Comparison of ENCODE assay signal across 1 cellular context in the genomic region with DNA sequence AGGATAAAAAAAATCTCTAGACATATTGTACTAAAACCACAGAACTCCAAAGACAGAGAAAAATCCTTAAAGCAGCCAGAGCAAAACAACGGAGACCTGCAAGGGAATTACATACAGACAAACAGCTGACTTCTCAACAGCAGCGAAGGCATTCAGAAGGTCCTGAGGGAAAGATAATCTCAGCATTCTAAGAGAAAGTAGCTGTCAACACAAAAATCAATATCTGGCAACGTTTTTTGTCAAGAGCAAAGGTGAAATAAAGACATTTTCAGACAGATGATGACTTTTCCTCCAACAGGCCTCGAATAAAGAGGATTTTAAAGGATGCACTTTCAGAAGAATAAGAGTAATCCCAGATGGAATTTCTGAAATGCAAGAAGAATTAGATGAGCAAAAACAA.
TF ChIP-seq lines count a peak whose summit lies in the region.

No MANE protein-coding gene starts in this region.

TF ChIP-seq in HepG2, 621 proteins besides CTCF, POLR2A, EP300 and RAD21 (continued from another document and continues in another):
- TF ChIP-seq, protein P1, sequence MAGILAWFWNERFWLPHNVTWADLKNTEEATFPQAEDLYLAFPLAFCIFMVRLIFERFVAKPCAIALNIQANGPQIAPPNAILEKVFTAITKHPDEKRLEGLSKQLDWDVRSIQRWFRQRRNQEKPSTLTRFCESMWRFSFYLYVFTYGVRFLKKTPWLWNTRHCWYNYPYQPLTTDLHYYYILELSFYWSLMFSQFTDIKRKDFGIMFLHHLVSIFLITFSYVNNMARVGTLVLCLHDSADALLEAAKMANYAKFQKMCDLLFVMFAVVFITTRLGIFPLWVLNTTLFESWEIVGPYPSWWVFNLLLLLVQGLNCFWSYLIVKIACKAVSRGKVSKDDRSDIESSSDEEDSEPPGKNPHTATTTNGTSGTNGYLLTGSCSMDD (CRISPR knock-in tag; IDR thresholded peaks at IDR 0.05) = no peak
- TF ChIP-seq ZNF75D (CRISPR knock-in tag; IDR thresholded peaks at IDR 0.05; ENCODE audit: borderline replicate concordance) (no peak), KLF12 (CRISPR knock-in tag; IDR thresholded peaks at IDR 0.05; ENCODE audit: borderline replicate concordance) (no peak), ZFP90 (CRISPR knock-in tag; IDR thresholded peaks at IDR 0.05; ENCODE audit: borderline replicate concordance) (no peak), ATAD3A (CRISPR knock-in tag; IDR thresholded peaks at IDR 0.05) (no peak), ZSCAN12 (CRISPR knock-in tag; IDR thresholded peaks at IDR 0.05) (no peak), ZNF720 (CRISPR knock-in tag; IDR thresholded peaks at IDR 0.05) (no peak), AGO2 (optimal IDR thresholded peaks at IDR 0.05; ENCODE audit: low read depth, low read length) (no peak), CREB1 (IDR thresholded peaks at IDR 0.05) (no peak), CREB1 (CRISPR knock-in tag; IDR thresholded peaks at IDR 0.05) (peak; percentile 57), NCOA1 (CRISPR knock-in tag; IDR thresholded peaks at IDR 0.05) (no peak), MBNL3 (CRISPR knock-in tag; conservative IDR thresholded peaks at IDR 0.05) (no peak), PHB2 (IDR thresholded peaks at IDR 0.05; ENCODE audit: partially characterized antibody) (no peak), GFI1 (CRISPR knock-in tag; IDR thresholded peaks at IDR 0.05; ENCODE audit: borderline replicate concordance) (peak; percentile 82), SIX1 (CRISPR knock-in tag; IDR thresholded peaks at IDR 0.05; ENCODE audit: borderline replicate concordance) (0 out of 2 replicates have a peak, but pooled peaks have one; percentile 44), ZNF44 (CRISPR knock-in tag; IDR thresholded peaks at IDR 0.05) (no peak), HDAC1 (CRISPR knock-in tag; IDR thresholded peaks at IDR 0.05) (peak; percentile 45; the same call in 1 of the 2 replicates), PTBP1 (IDR thresholded peaks at IDR 0.05; ENCODE audit: low read depth, low read length, poor library complexity, severe bottlenecking) (no peak), TBX3 (IDR thresholded peaks at IDR 0.05; ENCODE audit: borderline replicate concordance) (no peak), IRF2 (CRISPR knock-in tag; IDR thresholded peaks at IDR 0.05) (no peak), REPIN1 (CRISPR knock-in tag; IDR thresholded peaks at IDR 0.05; ENCODE audit: borderline replicate concordance, low read depth) (peak; percentile 51; the same call in 1 of the 2 replicates), TARDBP (CRISPR knock-in tag; IDR thresholded peaks at IDR 0.05) (0 out of 2 replicates have a peak, but pooled peaks have one; percentile 40), ZMAT3 (CRISPR knock-in tag; conservative IDR thresholded peaks at IDR 0.05) (no peak), TCF12 (IDR thresholded peaks at IDR 0.05) (no peak), TCF12 (CRISPR knock-in tag; IDR thresholded peaks at IDR 0.05) (no peak), XRCC5 (optimal IDR thresholded peaks at IDR 0.05; ENCODE audit: low read length) (no peak), NR2F1 (CRISPR knock-in tag; IDR thresholded peaks at IDR 0.05) (no peak), ADNP (CRISPR knock-in tag; IDR thresholded peaks at IDR 0.05) (no peak), PAX8 (CRISPR knock-in tag; IDR thresholded peaks at IDR 0.05; ENCODE audit: borderline replicate concordance) (no peak), PRPF4 (IDR thresholded peaks at IDR 0.05; ENCODE audit: low read depth, low read length, poor library complexity, severe bottlenecking) (no peak), TBX2 (CRISPR knock-in tag; IDR thresholded peaks at IDR 0.05; ENCODE audit: borderline replicate concordance) (no peak), ZNF256 (CRISPR knock-in tag; conservative IDR thresholded peaks at IDR 0.05) (no peak), RARA (CRISPR knock-in tag; IDR thresholded peaks at IDR 0.05) (peak; percentile 45; the same call in 1 of the 2 replicates), RXRA (CRISPR knock-in tag; IDR thresholded peaks at IDR 0.05) (no peak), ZNF205 (CRISPR knock-in tag; IDR thresholded peaks at IDR 0.05) (0 out of 2 replicates have a peak, but pooled peaks have one; percentile 34), SYNCRIP (IDR thresholded peaks at IDR 0.05; ENCODE audit: insufficient read depth, low read depth, low read length) (no peak), SSRP1 (CRISPR knock-in tag; IDR thresholded peaks at IDR 0.05) (no peak), GATAD2A (CRISPR knock-in tag; IDR thresholded peaks at IDR 0.05) (peak; percentile 94), ZNF12 (CRISPR knock-in tag; IDR thresholded peaks at IDR 0.05) (no peak), U2AF2 (IDR thresholded peaks at IDR 0.05; ENCODE audit: low read depth, low read length) (no peak), GABPA (IDR thresholded peaks at IDR 0.05; ENCODE audit: low read depth, low read length) (no peak), GABPA (CRISPR knock-in tag; IDR thresholded peaks at IDR 0.05; ENCODE audit: low read depth) (no peak), ZC3H4 (CRISPR knock-in tag; IDR thresholded peaks at IDR 0.05; ENCODE audit: borderline replicate concordance) (no peak), ZFYVE20 (CRISPR knock-in tag; IDR thresholded peaks at IDR 0.05; ENCODE audit: borderline replicate concordance, low read depth) (no peak), ZKSCAN8 (CRISPR knock-in tag; IDR thresholded peaks at IDR 0.05; ENCODE audit: borderline replicate concordance) (peak; percentile 66; the same call in 1 of the 2 replicates), MEIS2 (CRISPR knock-in tag; IDR thresholded peaks at IDR 0.05) (no peak), ZNF629 (CRISPR knock-in tag; conservative IDR thresholded peaks at IDR 0.05) (no peak), ZBTB20 (CRISPR knock-in tag; IDR thresholded peaks at IDR 0.05; ENCODE audit: borderline replicate concordance, low read depth) (no peak), ZNF101 (CRISPR knock-in tag; IDR thresholded peaks at IDR 0.05; ENCODE audit: borderline replicate concordance, low read depth) (no peak), CBFB (CRISPR knock-in tag; IDR thresholded peaks at IDR 0.05) (no peak), KDM2A (CRISPR knock-in tag; IDR thresholded peaks at IDR 0.05; ENCODE audit: borderline replicate concordance, low read depth) (no peak), RXRB (CRISPR knock-in tag; IDR thresholded peaks at IDR 0.05; ENCODE audit: borderline replicate concordance) (peak; percentile 77)
- TF ChIP-seq, protein P2, sequence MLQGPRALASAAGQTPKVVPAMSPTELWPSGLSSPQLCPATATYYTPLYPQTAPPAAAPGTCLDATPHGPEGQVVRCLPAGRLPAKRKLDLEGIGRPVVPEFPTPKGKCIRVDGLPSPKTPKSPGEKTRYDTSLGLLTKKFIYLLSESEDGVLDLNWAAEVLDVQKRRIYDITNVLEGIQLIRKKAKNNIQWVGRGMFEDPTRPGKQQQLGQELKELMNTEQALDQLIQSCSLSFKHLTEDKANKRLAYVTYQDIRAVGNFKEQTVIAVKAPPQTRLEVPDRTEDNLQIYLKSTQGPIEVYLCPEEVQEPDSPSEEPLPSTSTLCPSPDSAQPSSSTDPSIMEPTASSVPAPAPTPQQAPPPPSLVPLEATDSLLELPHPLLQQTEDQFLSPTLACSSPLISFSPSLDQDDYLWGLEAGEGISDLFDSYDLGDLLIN (CRISPR knock-in tag; IDR thresholded peaks at IDR 0.05; ENCODE audit: borderline replicate concordance) = no peak
- TF ChIP-seq, protein P3, sequence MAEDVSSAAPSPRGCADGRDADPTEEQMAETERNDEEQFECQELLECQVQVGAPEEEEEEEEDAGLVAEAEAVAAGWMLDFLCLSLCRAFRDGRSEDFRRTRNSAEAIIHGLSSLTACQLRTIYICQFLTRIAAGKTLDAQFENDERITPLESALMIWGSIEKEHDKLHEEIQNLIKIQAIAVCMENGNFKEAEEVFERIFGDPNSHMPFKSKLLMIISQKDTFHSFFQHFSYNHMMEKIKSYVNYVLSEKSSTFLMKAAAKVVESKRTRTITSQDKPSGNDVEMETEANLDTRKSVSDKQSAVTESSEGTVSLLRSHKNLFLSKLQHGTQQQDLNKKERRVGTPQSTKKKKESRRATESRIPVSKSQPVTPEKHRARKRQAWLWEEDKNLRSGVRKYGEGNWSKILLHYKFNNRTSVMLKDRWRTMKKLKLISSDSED (CRISPR knock-in tag; IDR thresholded peaks at IDR 0.05) = no peak
- TF ChIP-seq, protein P4, sequence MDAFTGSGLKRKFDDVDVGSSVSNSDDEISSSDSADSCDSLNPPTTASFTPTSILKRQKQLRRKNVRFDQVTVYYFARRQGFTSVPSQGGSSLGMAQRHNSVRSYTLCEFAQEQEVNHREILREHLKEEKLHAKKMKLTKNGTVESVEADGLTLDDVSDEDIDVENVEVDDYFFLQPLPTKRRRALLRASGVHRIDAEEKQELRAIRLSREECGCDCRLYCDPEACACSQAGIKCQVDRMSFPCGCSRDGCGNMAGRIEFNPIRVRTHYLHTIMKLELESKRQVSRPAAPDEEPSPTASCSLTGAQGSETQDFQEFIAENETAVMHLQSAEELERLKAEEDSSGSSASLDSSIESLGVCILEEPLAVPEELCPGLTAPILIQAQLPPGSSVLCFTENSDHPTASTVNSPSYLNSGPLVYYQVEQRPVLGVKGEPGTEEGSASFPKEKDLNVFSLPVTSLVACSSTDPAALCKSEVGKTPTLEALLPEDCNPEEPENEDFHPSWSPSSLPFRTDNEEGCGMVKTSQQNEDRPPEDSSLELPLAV (CRISPR knock-in tag; conservative IDR thresholded peaks at IDR 0.05; ENCODE audit: low read depth) = no peak
- TF ChIP-seq, protein P5, sequence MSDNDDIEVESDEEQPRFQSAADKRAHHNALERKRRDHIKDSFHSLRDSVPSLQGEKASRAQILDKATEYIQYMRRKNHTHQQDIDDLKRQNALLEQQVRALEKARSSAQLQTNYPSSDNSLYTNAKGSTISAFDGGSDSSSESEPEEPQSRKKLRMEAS (IDR thresholded peaks at IDR 0.05) = peak; percentile 24; the same call in 1 of the 2 replicates
- TF ChIP-seq, protein P6, sequence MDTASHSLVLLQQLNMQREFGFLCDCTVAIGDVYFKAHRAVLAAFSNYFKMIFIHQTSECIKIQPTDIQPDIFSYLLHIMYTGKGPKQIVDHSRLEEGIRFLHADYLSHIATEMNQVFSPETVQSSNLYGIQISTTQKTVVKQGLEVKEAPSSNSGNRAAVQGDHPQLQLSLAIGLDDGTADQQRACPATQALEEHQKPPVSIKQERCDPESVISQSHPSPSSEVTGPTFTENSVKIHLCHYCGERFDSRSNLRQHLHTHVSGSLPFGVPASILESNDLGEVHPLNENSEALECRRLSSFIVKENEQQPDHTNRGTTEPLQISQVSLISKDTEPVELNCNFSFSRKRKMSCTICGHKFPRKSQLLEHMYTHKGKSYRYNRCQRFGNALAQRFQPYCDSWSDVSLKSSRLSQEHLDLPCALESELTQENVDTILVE (CRISPR knock-in tag; IDR thresholded peaks at IDR 0.05) = no peak
- TF ChIP-seq, protein P7, sequence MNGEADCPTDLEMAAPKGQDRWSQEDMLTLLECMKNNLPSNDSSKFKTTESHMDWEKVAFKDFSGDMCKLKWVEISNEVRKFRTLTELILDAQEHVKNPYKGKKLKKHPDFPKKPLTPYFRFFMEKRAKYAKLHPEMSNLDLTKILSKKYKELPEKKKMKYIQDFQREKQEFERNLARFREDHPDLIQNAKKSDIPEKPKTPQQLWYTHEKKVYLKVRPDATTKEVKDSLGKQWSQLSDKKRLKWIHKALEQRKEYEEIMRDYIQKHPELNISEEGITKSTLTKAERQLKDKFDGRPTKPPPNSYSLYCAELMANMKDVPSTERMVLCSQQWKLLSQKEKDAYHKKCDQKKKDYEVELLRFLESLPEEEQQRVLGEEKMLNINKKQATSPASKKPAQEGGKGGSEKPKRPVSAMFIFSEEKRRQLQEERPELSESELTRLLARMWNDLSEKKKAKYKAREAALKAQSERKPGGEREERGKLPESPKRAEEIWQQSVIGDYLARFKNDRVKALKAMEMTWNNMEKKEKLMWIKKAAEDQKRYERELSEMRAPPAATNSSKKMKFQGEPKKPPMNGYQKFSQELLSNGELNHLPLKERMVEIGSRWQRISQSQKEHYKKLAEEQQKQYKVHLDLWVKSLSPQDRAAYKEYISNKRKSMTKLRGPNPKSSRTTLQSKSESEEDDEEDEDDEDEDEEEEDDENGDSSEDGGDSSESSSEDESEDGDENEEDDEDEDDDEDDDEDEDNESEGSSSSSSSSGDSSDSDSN (CRISPR knock-in tag; IDR thresholded peaks at IDR 0.05) = no peak
- TF ChIP-seq, protein P8, sequence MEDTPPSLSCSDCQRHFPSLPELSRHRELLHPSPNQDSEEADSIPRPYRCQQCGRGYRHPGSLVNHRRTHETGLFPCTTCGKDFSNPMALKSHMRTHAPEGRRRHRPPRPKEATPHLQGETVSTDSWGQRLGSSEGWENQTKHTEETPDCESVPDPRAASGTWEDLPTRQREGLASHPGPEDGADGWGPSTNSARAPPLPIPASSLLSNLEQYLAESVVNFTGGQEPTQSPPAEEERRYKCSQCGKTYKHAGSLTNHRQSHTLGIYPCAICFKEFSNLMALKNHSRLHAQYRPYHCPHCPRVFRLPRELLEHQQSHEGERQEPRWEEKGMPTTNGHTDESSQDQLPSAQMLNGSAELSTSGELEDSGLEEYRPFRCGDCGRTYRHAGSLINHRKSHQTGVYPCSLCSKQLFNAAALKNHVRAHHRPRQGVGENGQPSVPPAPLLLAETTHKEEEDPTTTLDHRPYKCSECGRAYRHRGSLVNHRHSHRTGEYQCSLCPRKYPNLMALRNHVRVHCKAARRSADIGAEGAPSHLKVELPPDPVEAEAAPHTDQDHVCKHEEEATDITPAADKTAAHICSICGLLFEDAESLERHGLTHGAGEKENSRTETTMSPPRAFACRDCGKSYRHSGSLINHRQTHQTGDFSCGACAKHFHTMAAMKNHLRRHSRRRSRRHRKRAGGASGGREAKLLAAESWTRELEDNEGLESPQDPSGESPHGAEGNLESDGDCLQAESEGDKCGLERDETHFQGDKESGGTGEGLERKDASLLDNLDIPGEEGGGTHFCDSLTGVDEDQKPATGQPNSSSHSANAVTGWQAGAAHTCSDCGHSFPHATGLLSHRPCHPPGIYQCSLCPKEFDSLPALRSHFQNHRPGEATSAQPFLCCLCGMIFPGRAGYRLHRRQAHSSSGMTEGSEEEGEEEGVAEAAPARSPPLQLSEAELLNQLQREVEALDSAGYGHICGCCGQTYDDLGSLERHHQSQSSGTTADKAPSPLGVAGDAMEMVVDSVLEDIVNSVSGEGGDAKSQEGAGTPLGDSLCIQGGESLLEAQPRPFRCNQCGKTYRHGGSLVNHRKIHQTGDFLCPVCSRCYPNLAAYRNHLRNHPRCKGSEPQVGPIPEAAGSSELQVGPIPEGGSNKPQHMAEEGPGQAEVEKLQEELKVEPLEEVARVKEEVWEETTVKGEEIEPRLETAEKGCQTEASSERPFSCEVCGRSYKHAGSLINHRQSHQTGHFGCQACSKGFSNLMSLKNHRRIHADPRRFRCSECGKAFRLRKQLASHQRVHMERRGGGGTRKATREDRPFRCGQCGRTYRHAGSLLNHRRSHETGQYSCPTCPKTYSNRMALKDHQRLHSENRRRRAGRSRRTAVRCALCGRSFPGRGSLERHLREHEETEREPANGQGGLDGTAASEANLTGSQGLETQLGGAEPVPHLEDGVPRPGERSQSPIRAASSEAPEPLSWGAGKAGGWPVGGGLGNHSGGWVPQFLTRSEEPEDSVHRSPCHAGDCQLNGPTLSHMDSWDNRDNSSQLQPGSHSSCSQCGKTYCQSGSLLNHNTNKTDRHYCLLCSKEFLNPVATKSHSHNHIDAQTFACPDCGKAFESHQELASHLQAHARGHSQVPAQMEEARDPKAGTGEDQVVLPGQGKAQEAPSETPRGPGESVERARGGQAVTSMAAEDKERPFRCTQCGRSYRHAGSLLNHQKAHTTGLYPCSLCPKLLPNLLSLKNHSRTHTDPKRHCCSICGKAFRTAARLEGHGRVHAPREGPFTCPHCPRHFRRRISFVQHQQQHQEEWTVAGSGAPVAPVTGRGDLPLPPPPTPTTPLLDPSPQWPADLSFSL (CRISPR knock-in tag; IDR thresholded peaks at IDR 0.05) = peak; percentile 39; the same call in 1 of the 2 replicates
